10 cellular contexts compared by ENCODE assay signal in the genomic region with DNA sequence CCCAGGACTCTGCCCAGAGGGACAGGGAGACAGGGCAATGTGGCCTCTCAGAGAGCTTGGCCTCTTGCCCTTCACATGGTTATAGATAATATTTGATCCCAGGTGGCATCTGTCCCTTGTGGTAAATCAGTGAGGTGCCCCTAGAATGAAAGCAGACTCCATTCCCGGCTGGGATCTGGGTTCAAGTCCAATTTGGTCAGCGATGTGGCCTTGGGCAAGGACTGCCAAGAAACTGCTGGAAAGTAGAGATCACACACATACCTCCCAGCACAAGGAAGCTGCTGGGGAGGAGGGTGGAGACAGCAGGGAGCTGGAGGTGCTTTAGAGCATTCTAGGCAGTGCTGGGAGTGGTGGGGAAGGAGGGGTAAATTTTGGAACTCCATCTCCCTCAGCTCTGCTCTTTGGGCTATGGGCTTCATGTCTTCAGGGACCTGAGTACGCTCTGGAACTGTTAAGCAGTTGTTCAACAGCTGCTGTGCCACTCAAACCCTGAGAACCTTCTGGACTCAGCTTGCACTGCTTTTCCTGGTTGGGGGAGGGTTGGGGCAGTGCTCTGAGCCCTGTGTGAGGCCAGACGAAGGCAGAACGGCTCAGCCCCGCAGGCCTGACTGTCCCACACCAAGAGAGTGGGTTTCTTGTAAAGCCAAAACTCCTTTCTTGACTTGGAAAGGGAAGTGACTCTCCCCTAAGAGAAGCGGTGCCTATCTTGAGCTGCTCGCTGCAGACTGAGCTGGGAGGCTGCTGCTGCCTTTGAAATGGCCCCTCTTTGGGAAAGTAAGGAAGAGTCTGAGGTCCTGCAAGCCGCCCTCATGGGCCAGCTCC. TPM values are rescaled to one million over a fixed set of nuclear protein-coding genes. Genes with fewer than 3 reads are reported as not detected.
DNase-seq lines count a peak whose midpoint lies in the region; TF ChIP-seq lines count a peak whose summit lies in the region.
"Had no signal": no experiment of that assay in that cellular context is flagged by ENCODE, and none has a peak within 500 bp of the region (broad histone marks: within the 10 kb centered on the region; RNA-seq: fewer than 3 reads in every experiment).

No MANE protein-coding gene starts in this region.

- H3K36me3 ChIP-seq in BLaER1 treated with 17β-estradiol and CSF1 and Interleukin-3, amounts not matched to agents 10 nM and 100 nM: peaks cover 29 to 94% (median 59%) of the 10 kb centered on the region in 11 experiments
- peaks cover 88% of the 10 kb centered on the region for H3K36me3 ChIP-seq in KOPT-K1 (ENCODE audit: insufficient read depth, low read length)
- H3K36me3 ChIP-seq in ascending aorta: no peaks in the 10 kb centered on the region
- H3K36me3 ChIP-seq in mucosa of rectum (ENCODE audit: control insufficient read depth in 2 of 2, insufficient read depth in 2 of 2, low read length in 2 of 2): peaks cover 0 to 3% of the 10 kb centered on the region in 2 donors

- H3K9ac ChIP-seq in BLaER1 treated with 17β-estradiol and CSF1 and Interleukin-3, amounts not matched to agents 10 nM and 100 nM: peak overlapping the region; percentile 79 to 88 (median 84)
- peak overlapping the region; percentile 5 to 27 for H3K9ac ChIP-seq in mucosa of rectum (ENCODE audit: low read depth in 1 of 2, low read length in 2 of 2)

- H4K20me1 ChIP-seq in BLaER1 treated with 17β-estradiol and CSF1 and Interleukin-3, amounts not matched to agents 10 nM and 100 nM: peaks cover 0 to 9% (median 0%) of the 10 kb centered on the region in 11 experiments; a peak in 5 of 22 replicates

- H3K4me1 ChIP-seq in BLaER1 treated with 17β-estradiol and CSF1 and Interleukin-3, amounts not matched to agents 10 nM and 100 nM: peaks cover 78 to 100% (median 100%) of the 10 kb centered on the region in 10 experiments
- no peaks in the 10 kb centered on the region for H3K4me1 ChIP-seq in ascending aorta
- peaks cover 17 to 29% of the 10 kb centered on the region in 2 donors for H3K4me1 ChIP-seq in mucosa of rectum (ENCODE audit: control insufficient read depth in 2 of 2, insufficient read depth in 2 of 2, low read length in 2 of 2)

- intact Hi-C loops in ascending aorta (cut with DNase I): no loop called here

- H3K4me2 ChIP-seq in BLaER1 treated with 17β-estradiol and CSF1 and Interleukin-3, amounts not matched to agents 10 nM and 100 nM: peak overlapping the region; percentile 85 to 98 (median 92)

- H3K9me3 ChIP-seq in BLaER1 treated with 17β-estradiol and CSF1 and Interleukin-3, amounts not matched to agents 10 nM and 100 nM (replicated peaks in 1 of 11): 0 out of 22 replicates have a peak, but pooled peaks cover 0 to 3% (median 0%) of the 10 kb centered on the region in 11 experiments
- no peaks in the 10 kb centered on the region for H3K9me3 ChIP-seq in KOPT-K1 (ENCODE audit: insufficient read depth, low read length, poor library complexity, severe bottlenecking)
- H3K9me3 ChIP-seq in ascending aorta: no peaks in the 10 kb centered on the region
- H3K9me3 ChIP-seq in mucosa of rectum (ENCODE audit: control insufficient read depth in 2 of 2, low read length in 2 of 2): no peaks in the 10 kb centered on the region

- no peak for TF ChIP-seq CTCF in ascending aorta (IDR thresholded peaks at IDR 0.05)

- H3K27me3 ChIP-seq in BLaER1 treated with 17β-estradiol and CSF1 and Interleukin-3, amounts not matched to agents 10 nM and 100 nM: no peaks in the 10 kb centered on the region
- H3K27me3 ChIP-seq in ascending aorta (no peaks in the 10 kb centered on the region), mucosa of rectum (ENCODE audit: control insufficient read depth in 2 of 2, insufficient read depth in 2 of 2, low read length in 2 of 2) (no peaks in the 10 kb centered on the region)

- H3K4me3 ChIP-seq in BLaER1 treated with 17β-estradiol and CSF1 and Interleukin-3, amounts not matched to agents 10 nM and 100 nM: peak overlapping the region in 9 of 10 experiments; percentile 7 to 63 (median 44); a peak in 12 of 20 replicates
- H3K4me3 ChIP-seq in ascending aorta: no peak overlapping the region
- H3K4me3 ChIP-seq in mucosa of rectum (ENCODE audit: low read length in 2 of 2): no peak overlapping the region

- peak overlapping the region; percentile 88 to 98 (median 95) for H3K27ac ChIP-seq in BLaER1 treated with 17β-estradiol and CSF1 and Interleukin-3, amounts not matched to agents 10 nM and 100 nM
- H3K27ac ChIP-seq in KOPT-K1 (ENCODE audit: low read depth, low read length, poor library complexity, severe bottlenecking) (peak overlapping the region; percentile 49), ascending aorta (peak overlapping the region; percentile 56 to 62), mucosa of rectum (ENCODE audit: low read depth in 2 of 2, low read length in 2 of 2) (peak overlapping the region; percentile 76 to 79)

- DNase-seq in ascending aorta (ENCODE audit: low spot score in 2 of 2) (peak in 1 of 2 donors; percentile 58), NCI-H2227 treated with DMSO at 0.1 percent for 48 hours (lab: John Stamatoyannopoulos, UW) (no peak), hypothalamus (lab: John Stamatoyannopoulos, UW) (no peak), GDM1 (lab: John Stamatoyannopoulos, UW) (no peak)
- no peak for DNase-seq in stimulated activated CD4-positive, alpha-beta T cell treated with anti-CD3 and anti-CD28 coated beads, Interleukin-2, amount 100 ng/mL, for 48 hours
- DNase-seq: HCEC 1CT had no signal

RNA-seq across cellular contexts. Expression of a gene that starts 23.0 kb away (rescaled TPM):
- 21.7 TPM for total RNA-seq in ascending aorta
- total RNA-seq: Daoy had no signal

RNA-seq across cellular contexts. Expression of a gene that starts 50.7 kb away (rescaled TPM):
- not detected for total RNA-seq in ascending aorta
- total RNA-seq: Daoy had no signal

Comparison
In these comparisons a context has a peak if more than half of its experiments do, and no peak if none do; other contexts are left out.
1. H3K4me3 ChIP-seq: peak in BLaER1 treated with 17β-estradiol and CSF1 and Interleukin-3, amounts not matched to agents 10 nM and 100 nM (9 of 10); none in ascending aorta (0 of 2) and mucosa of rectum (0 of 2).
2. Peak in every context shown above with its lines, with median percentiles within 50 percentile points of each other: H3K27ac ChIP-seq.